In the genomic region with DNA sequence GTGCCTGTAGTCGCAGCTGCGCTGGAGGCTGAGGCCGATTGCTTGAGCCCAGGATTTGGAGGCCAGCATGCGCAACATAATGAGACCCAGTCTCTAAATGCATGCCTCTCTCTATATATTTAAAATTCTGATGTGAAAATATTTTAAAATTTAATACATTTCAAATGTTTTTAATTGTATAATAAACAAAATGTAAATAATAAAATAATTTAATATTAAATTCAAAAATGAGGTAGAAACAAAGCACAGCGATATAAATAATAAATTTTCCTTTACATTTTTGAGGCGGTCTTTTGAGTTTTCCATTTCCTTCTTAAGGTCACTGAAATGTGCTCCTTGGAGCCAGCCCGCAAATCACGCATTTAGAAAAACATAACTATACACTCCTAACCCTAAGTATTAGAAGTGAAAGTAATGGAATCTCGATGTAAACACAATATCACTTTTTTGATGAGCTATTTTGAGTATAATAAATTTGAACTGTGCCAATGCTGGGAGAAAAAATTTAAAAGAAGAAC, we compare ENCODE assay signal across 7 cellular contexts. TPM values are rescaled to one million over a fixed set of nuclear protein-coding genes. Genes with fewer than 3 reads are reported as not detected.
DNase-seq lines count a peak whose midpoint lies in the region; ATAC-seq and TF ChIP-seq lines count a peak whose summit lies in the region.

No MANE protein-coding gene starts in this region.

- H3K27ac Mint-ChIP-seq in activated CD4-positive, alpha-beta memory T cell treated with anti-CD3 and anti-CD28 coated beads, Interleukin-2, amount 10 ng/mL, durations not matched to agents 7 days and 5 days: peak overlapping the region; percentile 97

- WGBS in upper lobe of left lung, 2 donors: 44 to 45% methylated on average over 9 of the region's 9 CpGs

- peaks cover 9 to 16% (median 10%) of the 10 kb centered on the region in 4 donors for H3K4me1 ChIP-seq in upper lobe of left lung

- H3K27me3 ChIP-seq in upper lobe of left lung: no peaks in the 10 kb centered on the region

- peak overlapping the region in 3 of 4 donors; percentile 65 to 87 (median 66) for H3K4me3 ChIP-seq in upper lobe of left lung

- H3K9me3 ChIP-seq in upper lobe of left lung: no peaks in the 10 kb centered on the region

- peaks cover 36% of the 10 kb centered on the region for H3K4me1 Mint-ChIP-seq in activated CD4-positive, alpha-beta memory T cell treated with anti-CD3 and anti-CD28 coated beads, Interleukin-2, amount 10 ng/mL, durations not matched to agents 7 days and 5 days

- H3K36me3 Mint-ChIP-seq in activated CD4-positive, alpha-beta memory T cell treated with anti-CD3 and anti-CD28 coated beads, Interleukin-2, amount 10 ng/mL, durations not matched to agents 7 days and 5 days (ENCODE audit: low read depth): peaks cover 30% of the 10 kb centered on the region

- CTCF ChIA-PET in activated CD4-positive, alpha-beta memory T cell treated with anti-CD3 and anti-CD28 coated beads, Interleukin-2, amount 10 ng/mL, durations not matched to agents 7 days and 5 days (lab: Charles Lee): interaction anchor here (0.8 to 2.1 kb wide), 8 partner anchors 8 to 871 kb away, joined by 3 to 11 read pairs (median 3); partner anchors contain the start of gene CCDC6

- H3K27me3 Mint-ChIP-seq in activated CD4-positive, alpha-beta memory T cell treated with anti-CD3 and anti-CD28 coated beads, Interleukin-2, amount 10 ng/mL, durations not matched to agents 7 days and 5 days: no peaks in the 10 kb centered on the region

- DNase-seq in activated CD4-positive, alpha-beta memory T cell treated with anti-CD3 and anti-CD28 coated beads, Interleukin-2, amount 10 ng/mL, durations not matched to agents 7 days and 5 days: no peak
- DNase-seq in left colon (peak in 1 of 2 donors; percentile 12), upper lobe of left lung (peak in 1 of 2 donors; percentile 34), NCI-H1048 (lab: John Stamatoyannopoulos, UW) (no peak), MV-4-11 (lab: John Stamatoyannopoulos, UW) (no peak)

- H3K36me3 ChIP-seq in upper lobe of left lung: no peaks in the 10 kb centered on the region

- intact Hi-C loops in left colon (cut with DNase I, micrococcal nuclease): no loop called here

- no peak for TF ChIP-seq CTCF in upper lobe of left lung (IDR thresholded peaks at IDR 0.05)

- peak; percentile 7 for ATAC-seq in GM19328 (IDR thresholded peaks at IDR 0.05; ENCODE audit: unreplicated experiment)
- peak; percentile 3 for ATAC-seq in HG02981 (IDR thresholded peaks at IDR 0.05; ENCODE audit: unreplicated experiment)
- peak; percentile 6 for ATAC-seq in left colon
- peak in 1 of 2 donors; percentile 26 for ATAC-seq in upper lobe of left lung (ENCODE audit: low FRiP score in 2 of 2)

- no peaks in the 10 kb centered on the region for H3K9me3 Mint-ChIP-seq in activated CD4-positive, alpha-beta memory T cell treated with anti-CD3 and anti-CD28 coated beads, Interleukin-2, amount 10 ng/mL, durations not matched to agents 7 days and 5 days

- peak overlapping the region; percentile 99 for H3K4me3 Mint-ChIP-seq in activated CD4-positive, alpha-beta memory T cell treated with anti-CD3 and anti-CD28 coated beads, Interleukin-2, amount 10 ng/mL, durations not matched to agents 7 days and 5 days

- H3K27ac ChIP-seq in upper lobe of left lung: peak overlapping the region in 2 of 4 donors; percentile 64 to 77

- POLR2A ChIA-PET in activated CD4-positive, alpha-beta memory T cell treated with anti-CD3 and anti-CD28 coated beads, Interleukin-2, amount 10 ng/mL, durations not matched to agents 7 days and 5 days (lab: Charles Lee): interaction anchor here (0.7 to 3.1 kb wide), 24 partner anchors 8 to 1955 kb away, joined by 3 to 36 read pairs (median 4); partner anchors contain the start of gene CCDC6

- no peak for TF ChIP-seq EP300 in upper lobe of left lung (IDR thresholded peaks at IDR 0.05)

- no peak for TF ChIP-seq POLR2A in upper lobe of left lung (IDR thresholded peaks at IDR 0.05)

RNA-seq across cellular contexts. Expression of gene CDK1, which starts 0.5 kb away (rescaled TPM):
- 100 to 1,000 TPM; 121 to 125 TPM for total RNA-seq in activated CD4-positive, alpha-beta memory T cell treated with anti-CD3 and anti-CD28 coated beads, Interleukin-2, amount 10 ng/mL, durations not matched to agents 7 days and 5 days
- total RNA-seq in left colon (10 to 100 TPM in 1 of 2 donors, 1 to 10 TPM in 1; 5.9 to 12.9 TPM), upper lobe of left lung (1 to 10 TPM; 1.0 to 8.0 (median 5.2) TPM)

Comparison
In these comparisons a context has a peak if more than half of its experiments do, and no peak if none do; other contexts are left out.
1. RNA of gene CDK1, which starts 0.5 kb away (total RNA-seq): 121 to 125 TPM in activated CD4-positive, alpha-beta memory T cell treated with anti-CD3 and anti-CD28 coated beads, Interleukin-2, amount 10 ng/mL, durations not matched to agents 7 days and 5 days; 5.9 to 12.9 TPM in left colon and 1.0 to 8.0 TPM in upper lobe of left lung; every median in the first group is over 4 times any median in the second.